ENCODE assay signal across 1 cellular context in the genomic region with DNA sequence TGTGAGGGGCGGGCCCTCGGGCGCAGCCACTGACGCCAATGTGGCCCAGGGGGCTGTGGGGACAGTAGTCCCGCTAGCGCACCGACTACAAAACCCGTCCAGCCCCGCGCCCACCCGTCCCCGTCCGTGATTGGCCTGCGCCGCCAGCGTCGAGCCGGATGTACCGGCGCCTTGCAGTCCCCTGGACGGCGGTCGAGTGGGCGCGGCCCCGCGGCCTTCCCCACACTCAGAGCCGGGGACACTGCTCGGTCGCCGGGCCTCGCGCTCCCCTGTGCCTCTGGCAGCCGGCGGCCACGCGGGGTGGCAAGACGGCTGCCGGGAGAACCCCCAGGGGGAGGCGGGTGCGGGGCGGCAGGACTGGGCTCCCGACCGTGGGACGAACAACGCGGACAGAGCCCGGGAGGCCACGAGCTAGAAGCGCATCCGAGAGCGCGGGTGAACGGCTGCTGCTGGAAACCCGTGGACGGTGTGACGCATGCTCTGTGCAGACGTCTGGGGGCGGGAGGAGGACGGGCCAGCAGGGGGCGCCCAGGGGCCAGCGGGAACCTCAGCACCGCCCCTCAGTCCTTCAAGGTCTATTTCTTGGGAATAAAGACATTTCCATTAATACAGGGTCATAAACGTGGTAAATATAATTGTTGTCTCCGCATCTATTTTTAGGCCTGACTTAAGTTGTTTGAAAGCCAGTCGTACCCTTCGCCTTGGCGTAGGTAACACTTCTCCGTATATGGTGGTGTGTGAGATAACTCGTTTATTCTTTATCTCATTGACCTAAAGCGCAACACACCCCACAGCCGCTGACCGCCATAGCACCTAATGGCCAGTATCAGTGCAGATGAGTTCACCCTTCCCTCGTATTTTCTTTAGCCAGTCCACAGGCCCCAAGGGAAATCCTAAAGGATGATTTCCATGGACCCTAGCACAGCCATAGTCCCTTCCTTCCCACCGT.
TF ChIP-seq lines count a peak whose summit lies in the region.

No MANE protein-coding gene starts in this region.

TF ChIP-seq in K562, 482 proteins besides CTCF, POLR2A, EP300 and RAD21 (continued from another document and continues in another):
- TF ChIP-seq, protein P1, sequence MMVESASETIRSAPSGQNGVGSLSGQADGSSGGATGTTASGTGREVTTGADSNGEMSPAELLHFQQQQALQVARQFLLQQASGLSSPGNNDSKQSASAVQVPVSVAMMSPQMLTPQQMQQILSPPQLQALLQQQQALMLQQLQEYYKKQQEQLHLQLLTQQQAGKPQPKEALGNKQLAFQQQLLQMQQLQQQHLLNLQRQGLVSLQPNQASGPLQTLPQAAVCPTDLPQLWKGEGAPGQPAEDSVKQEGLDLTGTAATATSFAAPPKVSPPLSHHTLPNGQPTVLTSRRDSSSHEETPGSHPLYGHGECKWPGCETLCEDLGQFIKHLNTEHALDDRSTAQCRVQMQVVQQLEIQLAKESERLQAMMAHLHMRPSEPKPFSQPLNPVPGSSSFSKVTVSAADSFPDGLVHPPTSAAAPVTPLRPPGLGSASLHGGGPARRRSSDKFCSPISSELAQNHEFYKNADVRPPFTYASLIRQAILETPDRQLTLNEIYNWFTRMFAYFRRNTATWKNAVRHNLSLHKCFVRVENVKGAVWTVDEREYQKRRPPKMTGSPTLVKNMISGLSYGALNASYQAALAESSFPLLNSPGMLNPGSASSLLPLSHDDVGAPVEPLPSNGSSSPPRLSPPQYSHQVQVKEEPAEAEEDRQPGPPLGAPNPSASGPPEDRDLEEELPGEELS (CRISPR knock-in tag; IDR thresholded peaks at IDR 0.05; ENCODE audit: borderline replicate concordance): peak; percentile 78; the same call in 1 of the 2 replicates
- TF ChIP-seq ZNF165 (CRISPR knock-in tag; IDR thresholded peaks at IDR 0.05; ENCODE audit: borderline replicate concordance) (no peak), NR3C1 (CRISPR knock-in tag; IDR thresholded peaks at IDR 0.05) (peak; percentile 49; the same call in 1 of the 2 replicates), ZNF311 (CRISPR knock-in tag; IDR thresholded peaks at IDR 0.05) (no peak), FOSL1 (tag; conservative IDR thresholded peaks at IDR 0.05) (peak; percentile 51), COPS2 (conservative IDR thresholded peaks at IDR 0.05) (no peak), FOXJ3 (CRISPR knock-in tag; IDR thresholded peaks at IDR 0.05) (no peak), STAT5A (IDR thresholded peaks at IDR 0.05; ENCODE audit: borderline replicate concordance, low read length) (0 out of 2 replicates have a peak, but pooled peaks have one; percentile 17), PYGO2 (tag; IDR thresholded peaks at IDR 0.05) (no peak), SRSF9 (IDR thresholded peaks at IDR 0.05; ENCODE audit: borderline replicate concordance, low read depth, low read length) (no peak), SNIP1 (IDR thresholded peaks at IDR 0.05; ENCODE audit: low read depth) (no peak), HDAC2 (IDR thresholded peaks at IDR 0.05) (0 out of 2 replicates have a peak, but pooled peaks have one; percentile 54), KLF1 (tag; IDR thresholded peaks at IDR 0.05) (peak; percentile 54; the same call in 1 of the 2 replicates), ZNF707 (CRISPR knock-in tag; conservative IDR thresholded peaks at IDR 0.05) (no peak), GTF2E2 (tag; IDR thresholded peaks at IDR 0.05) (no peak), ILK (tag; IDR thresholded peaks at IDR 0.05; ENCODE audit: borderline replicate concordance, low read depth) (no peak), ZNF699 (CRISPR knock-in tag; IDR thresholded peaks at IDR 0.05; ENCODE audit: insufficient replicate concordance) (no peak), HNRNPL (IDR thresholded peaks at IDR 0.05; ENCODE audit: low read depth, low read length) (peak; percentile 65; the same call in 1 of the 2 replicates), ERF (CRISPR knock-in tag; IDR thresholded peaks at IDR 0.05) (peak; percentile 78), NR1H2 (CRISPR knock-in tag; IDR thresholded peaks at IDR 0.05) (peak; percentile 63; the same call in 1 of the 2 replicates), MTA1 (IDR thresholded peaks at IDR 0.05; ENCODE audit: borderline replicate concordance) (peak; percentile 95), ZFPM2 (CRISPR knock-in tag; IDR thresholded peaks at IDR 0.05) (0 out of 2 replicates have a peak, but pooled peaks have one; percentile 66), HIVEP1 (CRISPR knock-in tag; IDR thresholded peaks at IDR 0.05) (no peak), NFE2 (IDR thresholded peaks at IDR 0.05; ENCODE audit: low read depth) (no peak)
- TF ChIP-seq, protein P2, sequence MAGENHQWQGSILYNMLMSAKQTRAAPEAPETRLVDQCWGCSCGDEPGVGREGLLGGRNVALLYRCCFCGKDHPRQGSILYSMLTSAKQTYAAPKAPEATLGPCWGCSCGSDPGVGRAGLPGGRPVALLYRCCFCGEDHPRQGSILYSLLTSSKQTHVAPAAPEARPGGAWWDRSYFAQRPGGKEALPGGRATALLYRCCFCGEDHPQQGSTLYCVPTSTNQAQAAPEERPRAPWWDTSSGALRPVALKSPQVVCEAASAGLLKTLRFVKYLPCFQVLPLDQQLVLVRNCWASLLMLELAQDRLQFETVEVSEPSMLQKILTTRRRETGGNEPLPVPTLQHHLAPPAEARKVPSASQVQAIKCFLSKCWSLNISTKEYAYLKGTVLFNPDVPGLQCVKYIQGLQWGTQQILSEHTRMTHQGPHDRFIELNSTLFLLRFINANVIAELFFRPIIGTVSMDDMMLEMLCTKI (IDR thresholded peaks at IDR 0.05; ENCODE audit: partially characterized antibody): no peak
- TF ChIP-seq, protein P3, sequence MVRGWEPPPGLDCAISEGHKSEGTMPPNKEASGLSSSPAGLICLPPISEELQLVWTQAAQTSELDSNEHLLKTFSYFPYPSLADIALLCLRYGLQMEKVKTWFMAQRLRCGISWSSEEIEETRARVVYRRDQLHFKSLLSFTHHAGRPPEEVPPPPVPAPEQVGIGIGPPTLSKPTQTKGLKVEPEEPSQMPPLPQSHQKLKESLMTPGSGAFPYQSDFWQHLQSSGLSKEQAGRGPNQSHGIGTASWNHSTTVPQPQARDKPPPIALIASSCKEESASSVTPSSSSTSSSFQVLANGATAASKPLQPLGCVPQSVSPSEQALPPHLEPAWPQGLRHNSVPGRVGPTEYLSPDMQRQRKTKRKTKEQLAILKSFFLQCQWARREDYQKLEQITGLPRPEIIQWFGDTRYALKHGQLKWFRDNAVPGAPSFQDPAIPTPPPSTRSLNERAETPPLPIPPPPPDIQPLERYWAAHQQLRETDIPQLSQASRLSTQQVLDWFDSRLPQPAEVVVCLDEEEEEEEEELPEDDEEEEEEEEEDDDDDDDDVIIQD (CRISPR knock-in tag; IDR thresholded peaks at IDR 0.05): 0 out of 2 replicates have a peak, but pooled peaks have one; percentile 4
- TF ChIP-seq, protein P4, sequence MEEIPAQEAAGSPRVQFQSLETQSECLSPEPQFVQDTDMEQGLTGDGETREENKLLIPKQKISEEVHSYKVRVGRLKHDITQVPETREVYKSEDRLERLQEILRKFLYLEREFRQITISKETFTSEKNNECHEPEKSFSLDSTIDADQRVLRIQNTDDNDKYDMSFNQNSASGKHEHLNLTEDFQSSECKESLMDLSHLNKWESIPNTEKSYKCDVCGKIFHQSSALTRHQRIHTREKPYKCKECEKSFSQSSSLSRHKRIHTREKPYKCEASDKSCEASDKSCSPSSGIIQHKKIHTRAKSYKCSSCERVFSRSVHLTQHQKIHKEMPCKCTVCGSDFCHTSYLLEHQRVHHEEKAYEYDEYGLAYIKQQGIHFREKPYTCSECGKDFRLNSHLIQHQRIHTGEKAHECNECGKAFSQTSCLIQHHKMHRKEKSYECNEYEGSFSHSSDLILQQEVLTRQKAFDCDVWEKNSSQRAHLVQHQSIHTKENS (CRISPR knock-in tag; IDR thresholded peaks at IDR 0.05): no peak
- TF ChIP-seq, protein P5, sequence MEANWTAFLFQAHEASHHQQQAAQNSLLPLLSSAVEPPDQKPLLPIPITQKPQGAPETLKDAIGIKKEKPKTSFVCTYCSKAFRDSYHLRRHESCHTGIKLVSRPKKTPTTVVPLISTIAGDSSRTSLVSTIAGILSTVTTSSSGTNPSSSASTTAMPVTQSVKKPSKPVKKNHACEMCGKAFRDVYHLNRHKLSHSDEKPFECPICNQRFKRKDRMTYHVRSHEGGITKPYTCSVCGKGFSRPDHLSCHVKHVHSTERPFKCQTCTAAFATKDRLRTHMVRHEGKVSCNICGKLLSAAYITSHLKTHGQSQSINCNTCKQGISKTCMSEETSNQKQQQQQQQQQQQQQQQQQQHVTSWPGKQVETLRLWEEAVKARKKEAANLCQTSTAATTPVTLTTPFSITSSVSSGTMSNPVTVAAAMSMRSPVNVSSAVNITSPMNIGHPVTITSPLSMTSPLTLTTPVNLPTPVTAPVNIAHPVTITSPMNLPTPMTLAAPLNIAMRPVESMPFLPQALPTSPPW (CRISPR knock-in tag; IDR thresholded peaks at IDR 0.05): peak; percentile 45
- TF ChIP-seq, protein P6, sequence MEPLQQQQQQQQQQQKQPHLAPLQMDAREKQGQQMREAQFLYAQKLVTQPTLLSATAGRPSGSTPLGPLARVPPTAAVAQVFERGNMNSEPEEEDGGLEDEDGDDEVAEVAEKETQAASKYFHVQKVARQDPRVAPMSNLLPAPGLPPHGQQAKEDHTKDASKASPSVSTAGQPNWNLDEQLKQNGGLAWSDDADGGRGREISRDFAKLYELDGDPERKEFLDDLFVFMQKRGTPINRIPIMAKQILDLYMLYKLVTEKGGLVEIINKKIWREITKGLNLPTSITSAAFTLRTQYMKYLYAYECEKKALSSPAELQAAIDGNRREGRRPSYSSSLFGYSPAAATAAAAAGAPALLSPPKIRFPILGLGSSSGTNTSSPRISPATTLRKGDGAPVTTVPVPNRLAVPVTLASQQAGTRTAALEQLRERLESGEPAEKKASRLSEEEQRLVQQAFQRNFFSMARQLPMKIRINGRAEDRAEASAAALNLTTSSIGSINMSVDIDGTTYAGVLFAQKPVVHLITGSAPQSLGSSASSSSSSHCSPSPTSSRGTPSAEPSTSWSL (CRISPR knock-in tag; IDR thresholded peaks at IDR 0.05; ENCODE audit: borderline replicate concordance): no peak
- TF ChIP-seq, protein P7, sequence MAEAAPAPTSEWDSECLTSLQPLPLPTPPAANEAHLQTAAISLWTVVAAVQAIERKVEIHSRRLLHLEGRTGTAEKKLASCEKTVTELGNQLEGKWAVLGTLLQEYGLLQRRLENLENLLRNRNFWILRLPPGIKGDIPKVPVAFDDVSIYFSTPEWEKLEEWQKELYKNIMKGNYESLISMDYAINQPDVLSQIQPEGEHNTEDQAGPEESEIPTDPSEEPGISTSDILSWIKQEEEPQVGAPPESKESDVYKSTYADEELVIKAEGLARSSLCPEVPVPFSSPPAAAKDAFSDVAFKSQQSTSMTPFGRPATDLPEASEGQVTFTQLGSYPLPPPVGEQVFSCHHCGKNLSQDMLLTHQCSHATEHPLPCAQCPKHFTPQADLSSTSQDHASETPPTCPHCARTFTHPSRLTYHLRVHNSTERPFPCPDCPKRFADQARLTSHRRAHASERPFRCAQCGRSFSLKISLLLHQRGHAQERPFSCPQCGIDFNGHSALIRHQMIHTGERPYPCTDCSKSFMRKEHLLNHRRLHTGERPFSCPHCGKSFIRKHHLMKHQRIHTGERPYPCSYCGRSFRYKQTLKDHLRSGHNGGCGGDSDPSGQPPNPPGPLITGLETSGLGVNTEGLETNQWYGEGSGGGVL (CRISPR knock-in tag; IDR thresholded peaks at IDR 0.05): no peak
- TF ChIP-seq, protein P8, sequence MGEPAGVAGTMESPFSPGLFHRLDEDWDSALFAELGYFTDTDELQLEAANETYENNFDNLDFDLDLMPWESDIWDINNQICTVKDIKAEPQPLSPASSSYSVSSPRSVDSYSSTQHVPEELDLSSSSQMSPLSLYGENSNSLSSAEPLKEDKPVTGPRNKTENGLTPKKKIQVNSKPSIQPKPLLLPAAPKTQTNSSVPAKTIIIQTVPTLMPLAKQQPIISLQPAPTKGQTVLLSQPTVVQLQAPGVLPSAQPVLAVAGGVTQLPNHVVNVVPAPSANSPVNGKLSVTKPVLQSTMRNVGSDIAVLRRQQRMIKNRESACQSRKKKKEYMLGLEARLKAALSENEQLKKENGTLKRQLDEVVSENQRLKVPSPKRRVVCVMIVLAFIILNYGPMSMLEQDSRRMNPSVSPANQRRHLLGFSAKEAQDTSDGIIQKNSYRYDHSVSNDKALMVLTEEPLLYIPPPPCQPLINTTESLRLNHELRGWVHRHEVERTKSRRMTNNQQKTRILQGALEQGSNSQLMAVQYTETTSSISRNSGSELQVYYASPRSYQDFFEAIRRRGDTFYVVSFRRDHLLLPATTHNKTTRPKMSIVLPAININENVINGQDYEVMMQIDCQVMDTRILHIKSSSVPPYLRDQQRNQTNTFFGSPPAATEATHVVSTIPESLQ (CRISPR knock-in tag; IDR thresholded peaks at IDR 0.05): peak; percentile 68; the same call in 1 of the 2 replicates
- TF ChIP-seq, protein P9, sequence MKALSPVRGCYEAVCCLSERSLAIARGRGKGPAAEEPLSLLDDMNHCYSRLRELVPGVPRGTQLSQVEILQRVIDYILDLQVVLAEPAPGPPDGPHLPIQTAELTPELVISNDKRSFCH (CRISPR knock-in tag; IDR thresholded peaks at IDR 0.05): no peak
- TF ChIP-seq, protein P9 (tag; IDR thresholded peaks at IDR 0.05): 0 out of 2 replicates have a peak, but pooled peaks have one; percentile 18
